ENCODE assay signal across 9 cellular contexts in genomic region chr15:28098766-28099554, GRCh38. TPM values are rescaled to one million over a fixed set of nuclear protein-coding genes. Genes with fewer than 3 reads are reported as not detected.
A peak's percentile ranks its signal among the peaks of the same experiment; 100 is the strongest.
DNase-seq lines count a peak whose midpoint lies in the region; ATAC-seq and TF ChIP-seq lines count a peak whose summit lies in the region.
"Had no signal": no experiment of that assay in that cellular context is flagged by ENCODE, and none has a peak within 500 bp of the region (broad histone marks: within the 10 kb centered on the region; RNA-seq: fewer than 3 reads in every experiment).

Gene OCA2 (minus strand): TSS chr15:28099315. CDS start chr15:28081874, 17,441 bp downstream.

- H3K27ac Mint-ChIP-seq in endothelial cell (ENCODE audit: unreplicated experiment) = peak within 1 kb of the TSS; percentile 39
- H3K27ac Mint-ChIP-seq in naive thymus-derived CD4-positive, alpha-beta T cell = peak within 1 kb of the TSS in 1 of 9 donors; percentile 1

- peak within 1 kb of the TSS; percentile 47 for H3K4me3 Mint-ChIP-seq in endothelial cell (ENCODE audit: unreplicated experiment)
- peak within 1 kb of the TSS; percentile 39 to 95 (median 74) for H3K4me3 Mint-ChIP-seq in naive thymus-derived CD4-positive, alpha-beta T cell

- peak; percentile 62 for TF ChIP-seq CTCF in endothelial cell (IDR thresholded peaks at IDR 0.05; ENCODE audit: unreplicated experiment)
- TF ChIP-seq CTCF in thyroid gland (IDR thresholded peaks at IDR 0.05) = peak in 3 of 6 experiments; percentile 24 to 32 (median 30)

- no peak within 1 kb of the TSS for H3K4me3 ChIP-seq in naive thymus-derived CD4-positive, alpha-beta T cell (ENCODE audit: low read length)
- H3K4me3 ChIP-seq in thyroid gland (replicated peaks in 1 of 3) = peak within 1 kb of the TSS in 1 of 3 donors; percentile 20

- WGBS in thyroid gland, 2 donors = 14% methylated on average over 15 to 30 of the region's 52 CpGs

- H3K27me3 ChIP-seq in naive thymus-derived CD4-positive, alpha-beta T cell (ENCODE audit: control insufficient read depth in 2 of 2, insufficient read depth in 2 of 2, low read length in 2 of 2) = peaks cover 4 to 38% of the 10 kb centered on the region in 2 donors
- no peaks in the 10 kb centered on the region for H3K27me3 ChIP-seq in thyroid gland

- DNase-seq in DMS53 treated with DMSO at 0.1 percent for 48 hours (lab: John Stamatoyannopoulos, UW; ENCODE audit: unreplicated experiment) (peak; percentile 20), NCI-H1930 (lab: John Stamatoyannopoulos, UW) (peak; percentile 34 to 38), endothelial cell (ENCODE audit: low spot score) (peak; percentile 65), thyroid gland (peak; percentile 72 to 85), globus pallidus (ENCODE audit: low spot score) (no peak)
- DNase-seq in activated CD4-positive, alpha-beta T cell treated with anti-CD3 and anti-CD28 coated beads, Interleukin-2, amount 50 U/mL, for 1 hour = peak; percentile 54
- DNase-seq in naive thymus-derived CD4-positive, alpha-beta T cell = peak in 8 of 9 donors; percentile 24 to 66 (median 52)

- CTCF ChIA-PET in naive thymus-derived CD4-positive, alpha-beta T cell (lab: Charles Lee) = no interaction called here

- ATAC-seq in naive thymus-derived CD4-positive, alpha-beta T cell = peak; percentile 71
- ATAC-seq in GM21576 (IDR thresholded peaks at IDR 0.05; ENCODE audit: unreplicated experiment) = no peak

- H3K4me1 ChIP-seq in naive thymus-derived CD4-positive, alpha-beta T cell (ENCODE audit: control insufficient read depth in 2 of 2, insufficient read depth in 2 of 2, low read length in 2 of 2) = peaks cover 16 to 30% of the 10 kb centered on the region in 2 donors
- peaks cover 36 to 54% of the 10 kb centered on the region in 2 donors for H3K4me1 ChIP-seq in thyroid gland

- H3K9me3 Mint-ChIP-seq in endothelial cell (ENCODE audit: unreplicated experiment) = no peaks in the 10 kb centered on the region
- peaks cover 0 to 8% (median under 1%) of the 10 kb centered on the region in 11 donors for H3K9me3 Mint-ChIP-seq in naive thymus-derived CD4-positive, alpha-beta T cell

- H3K4me1 Mint-ChIP-seq in endothelial cell (ENCODE audit: unreplicated experiment) = peaks cover 18% of the 10 kb centered on the region
- peaks cover 15 to 44% (median 32%) of the 10 kb centered on the region in 7 donors for H3K4me1 Mint-ChIP-seq in naive thymus-derived CD4-positive, alpha-beta T cell

- H3K27me3 Mint-ChIP-seq in endothelial cell (ENCODE audit: unreplicated experiment) = peaks cover 49% of the 10 kb centered on the region
- peaks cover 50 to 61% (median 54%) of the 10 kb centered on the region in 5 donors for H3K27me3 Mint-ChIP-seq in naive thymus-derived CD4-positive, alpha-beta T cell

- H3K9me3 ChIP-seq in naive thymus-derived CD4-positive, alpha-beta T cell (ENCODE audit: control insufficient read depth in 2 of 3, low read length in 3 of 3) = no peaks in the 10 kb centered on the region
- H3K9me3 ChIP-seq in thyroid gland = no peaks in the 10 kb centered on the region

- POLR2A ChIA-PET in naive thymus-derived CD4-positive, alpha-beta T cell (lab: Charles Lee) = no interaction called here

- TF ChIP-seq POLR2A in thyroid gland (IDR thresholded peaks at IDR 0.05) = no peak

- H3K27ac ChIP-seq in naive thymus-derived CD4-positive, alpha-beta T cell (ENCODE audit: low read depth, low read length) = no peak within 1 kb of the TSS
- H3K27ac ChIP-seq in thyroid gland = peak within 1 kb of the TSS; percentile 35 to 80 (median 62)

- no peaks in the 10 kb centered on the region for H3K36me3 ChIP-seq in naive thymus-derived CD4-positive, alpha-beta T cell (ENCODE audit: control insufficient read depth in 2 of 3, insufficient read depth in 3 of 3, low read length in 3 of 3)
- H3K36me3 ChIP-seq in thyroid gland = no peaks in the 10 kb centered on the region

- H3K36me3 Mint-ChIP-seq in endothelial cell (ENCODE audit: low read depth, unreplicated experiment) = peaks cover 21% of the 10 kb centered on the region
- peaks cover 0 to 20% (median under 1%) of the 10 kb centered on the region in 5 donors for H3K36me3 Mint-ChIP-seq in naive thymus-derived CD4-positive, alpha-beta T cell

- intact Hi-C loops in naive thymus-derived CD4-positive, alpha-beta T cell (cut with micrococcal nuclease) = no loop called here
- intact Hi-C loops in thyroid gland (cut with DNase I) = no loop called here

RNA-seq across cellular contexts. Expression of gene OCA2, which starts in this region (rescaled TPM):
- total RNA-seq in endothelial cell (ENCODE audit: unreplicated experiment) (not detected), thyroid gland (10 to 100 TPM in 3 of 4 donors, 1 to 10 TPM in 1; 5.5 to 20.5 (median 13.8) TPM)
- total RNA-seq in naive thymus-derived CD4-positive, alpha-beta T cell = not detected
- polyA plus RNA-seq in naive thymus-derived CD4-positive, alpha-beta T cell = not detected
- total RNA-seq: M059J had no signal

Comparison
In these comparisons a context has a peak if more than half of its experiments do, and no peak if none do; other contexts are left out.
1. Peak in DNase-seq in endothelial cell; RNA of the gene not detected or under 1 TPM.
2. Peak in DNase-seq and ATAC-seq in naive thymus-derived CD4-positive, alpha-beta T cell; RNA of the gene not detected or under 1 TPM.